13 cellular contexts compared by ENCODE assay signal in the genomic region with DNA sequence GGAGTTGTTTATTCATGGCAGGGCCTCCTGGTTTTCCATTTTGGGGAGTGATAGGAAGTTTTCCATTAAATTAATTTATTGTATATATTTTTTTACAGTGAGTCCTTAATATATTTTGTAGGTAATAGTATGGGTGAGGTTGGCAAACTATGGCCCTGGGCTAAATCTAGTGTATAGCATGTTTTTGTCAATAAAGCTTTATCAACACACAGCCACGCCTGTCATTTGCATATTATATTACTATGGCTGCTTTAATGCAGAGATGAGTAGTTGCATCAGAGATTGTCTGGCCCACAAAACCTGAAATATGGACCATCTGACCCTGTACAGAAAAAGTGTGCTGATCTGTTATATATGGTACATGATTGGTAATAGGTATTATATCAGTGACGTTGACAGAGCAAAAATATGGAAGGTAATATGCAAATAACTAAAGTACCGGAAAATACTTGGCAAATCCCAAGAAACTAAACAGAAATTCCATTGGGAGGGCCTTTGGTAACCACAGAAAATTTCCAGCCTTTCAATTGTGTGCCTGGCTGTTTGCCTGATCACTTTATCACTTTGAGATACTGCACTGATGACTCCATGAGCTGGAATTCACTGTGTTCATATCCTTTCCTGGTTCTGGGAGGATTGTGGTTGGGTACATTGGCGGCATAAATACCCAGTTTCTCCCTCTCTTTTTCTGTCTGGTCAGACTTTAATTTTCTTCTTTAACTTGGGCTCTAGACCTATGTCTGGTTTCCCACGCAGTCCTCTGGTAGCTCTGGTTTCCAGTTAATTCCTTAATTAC.
DNase-seq lines count a peak whose midpoint lies in the region; ATAC-seq and TF ChIP-seq lines count a peak whose summit lies in the region.
"Had no signal": no experiment of that assay in that cellular context is flagged by ENCODE, and none has a peak within 500 bp of the region (broad histone marks: within the 10 kb centered on the region; RNA-seq: fewer than 3 reads in every experiment).

No MANE protein-coding gene starts in this region.

- in situ Hi-C loops in astrocyte of the spinal cord (cut with HindIII; ENCODE audit: low sequenced_read_pairs), result no loop called here

- no peak overlapping the region for H3K4me3 ChIP-seq in astrocyte of the spinal cord (ENCODE audit: low read depth, low read length)
- H3K4me3 ChIP-seq: lower lobe of right lung, spleen had no signal

- ATAC-seq in GM18858 (IDR thresholded peaks at IDR 0.05; ENCODE audit: unreplicated experiment), result no peak
- no peak for ATAC-seq in GM18867 (IDR thresholded peaks at IDR 0.05; ENCODE audit: unreplicated experiment)
- ATAC-seq in activated CD8-positive, alpha-beta T cell treated with anti-CD3 and anti-CD28 coated beads, Interleukin-2, amount 10 ng/mL, durations not matched to agents 7 days and 5 days, result no peak

- H3K4me1 Mint-ChIP-seq in activated CD8-positive, alpha-beta T cell treated with anti-CD3 and anti-CD28 coated beads, Interleukin-2, amount 10 ng/mL, durations not matched to agents 7 days and 5 days (ENCODE audit: low read depth), result peaks cover 9% of the 10 kb centered on the region
- H3K4me1 Mint-ChIP-seq: activated CD4-positive, alpha-beta T cell treated with anti-CD3 and anti-CD28 coated beads, Interleukin-2, amount 10 ng/mL, durations not matched to agents 7 days and 5 days; B cell had no signal

- POLR2A ChIA-PET in activated CD8-positive, alpha-beta T cell treated with anti-CD3 and anti-CD28 coated beads, Interleukin-2, amount 10 ng/mL, durations not matched to agents 7 days and 5 days (lab: Charles Lee), result no interaction called here

- no peak overlapping the region for H3K27ac Mint-ChIP-seq in activated CD8-positive, alpha-beta T cell treated with anti-CD3 and anti-CD28 coated beads, Interleukin-2, amount 10 ng/mL, durations not matched to agents 7 days and 5 days
- H3K27ac Mint-ChIP-seq: activated CD4-positive, alpha-beta T cell treated with anti-CD3 and anti-CD28 coated beads, Interleukin-2, amount 10 ng/mL, durations not matched to agents 7 days and 5 days; B cell had no signal

- no peak overlapping the region for H3K4me3 Mint-ChIP-seq in activated CD8-positive, alpha-beta T cell treated with anti-CD3 and anti-CD28 coated beads, Interleukin-2, amount 10 ng/mL, durations not matched to agents 7 days and 5 days
- H3K4me3 Mint-ChIP-seq: activated CD4-positive, alpha-beta T cell treated with anti-CD3 and anti-CD28 coated beads, Interleukin-2, amount 10 ng/mL, durations not matched to agents 7 days and 5 days; B cell had no signal

- TF ChIP-seq CTCF in astrocyte of the spinal cord (IDR thresholded peaks at IDR 0.05; ENCODE audit: low read depth, low read length), result no peak

- H3K36me3 Mint-ChIP-seq in activated CD8-positive, alpha-beta T cell treated with anti-CD3 and anti-CD28 coated beads, Interleukin-2, amount 10 ng/mL, durations not matched to agents 7 days and 5 days (ENCODE audit: low read depth), result no peaks in the 10 kb centered on the region

- H3K9me3 Mint-ChIP-seq in activated CD8-positive, alpha-beta T cell treated with anti-CD3 and anti-CD28 coated beads, Interleukin-2, amount 10 ng/mL, durations not matched to agents 7 days and 5 days (ENCODE audit: insufficient read depth), result no peaks in the 10 kb centered on the region

- CTCF ChIA-PET in activated CD8-positive, alpha-beta T cell treated with anti-CD3 and anti-CD28 coated beads, Interleukin-2, amount 10 ng/mL, durations not matched to agents 7 days and 5 days (lab: Charles Lee), result no interaction called here

- peak; percentile 55 for DNase-seq in 8988T
- peak; percentile 91 for DNase-seq in HS-27A (ENCODE audit: low read depth)
- peak; percentile 88 for DNase-seq in astrocyte of the spinal cord (ENCODE audit: low read depth, low spot score)
- DNase-seq in kidney glomerular epithelial cell (lab: John Stamatoyannopoulos, UW), result peak; percentile 89
- DNase-seq in NCI-H345 (lab: John Stamatoyannopoulos, UW), result no peak
- DNase-seq in activated CD8-positive, alpha-beta T cell treated with anti-CD3 and anti-CD28 coated beads, Interleukin-2, amount 10 ng/mL, durations not matched to agents 7 days and 5 days, result no peak
- DNase-seq: activated CD4-positive, alpha-beta T cell treated with anti-CD3 and anti-CD28 coated beads, Interleukin-2, amount 10 ng/mL, durations not matched to agents 7 days and 5 days; activated naive CD4-positive, alpha-beta T cell treated with anti-CD3 and anti-CD28 coated beads, Interleukin-2, amount 50 U/mL, for 16 hours; lower lobe of right lung; spleen had no signal

- peaks cover 7% of the 10 kb centered on the region for H3K27me3 Mint-ChIP-seq in activated CD8-positive, alpha-beta T cell treated with anti-CD3 and anti-CD28 coated beads, Interleukin-2, amount 10 ng/mL, durations not matched to agents 7 days and 5 days (ENCODE audit: low read depth)
- H3K27me3 Mint-ChIP-seq: B cell had no signal

Comparison
In these comparisons a context has a peak if more than half of its experiments do, and no peak if none do; other contexts are left out.
1. DNase-seq: peak in 8988T (single experiment), HS-27A (single experiment), astrocyte of the spinal cord (single experiment) and kidney glomerular epithelial cell (single experiment); none in NCI-H345 (single experiment) and activated CD8-positive, alpha-beta T cell treated with anti-CD3 and anti-CD28 coated beads, Interleukin-2, amount 10 ng/mL, durations not matched to agents 7 days and 5 days (single experiment).